8 cellular contexts compared by ENCODE assay signal in genomic region chr2:199940373-199940772, GRCh38. TPM values are rescaled to one million over a fixed set of nuclear protein-coding genes. Genes with fewer than 3 reads are reported as not detected.
DNase-seq lines count a peak whose midpoint lies in the region; ATAC-seq, FAIRE-seq and TF ChIP-seq lines count a peak whose summit lies in the region.

No MANE protein-coding gene starts in this region.

- H3K27ac ChIP-seq in GM12878 (ENCODE audit: control insufficient read depth, insufficient read depth) (no peak overlapping the region), pancreas (no peak overlapping the region)

- SMC1A ChIA-PET in GM12878 (lab: Charles Lee; ENCODE audit: uncharacterized antibody, unreplicated experiment), result interaction anchor here (0.5 to 1.6 kb wide), 8 partner anchors 12 to 543 kb away, joined by 3 to 6 read pairs (median 3); no protein-coding TSS in a partner anchor

- DNase-seq in AG20443 (ENCODE audit: low spot score), result peak; percentile 14
- DNase-seq in NCI-H1694 (lab: John Stamatoyannopoulos, UW), result peak; percentile 36
- DNase-seq in GM12878 (ENCODE audit: low read depth, low spot score), result no peak
- DNase-seq in pancreas, result no peak
- no peak for DNase-seq in stimulated activated CD4-positive, alpha-beta T cell treated with anti-CD3 and anti-CD28 coated beads, Interleukin-4, amount 100 ng/mL, for 1 hour
- no peak for DNase-seq in GM13976 (ENCODE audit: low spot score)
- no peak for DNase-seq in activated naive CD4-positive, alpha-beta T cell treated with anti-CD3 and anti-CD28 coated beads, Interleukin-2, amount 50 U/mL, for 16 hours

- H3K9me3 ChIP-seq in GM12878 (replicated peaks; ENCODE audit: control insufficient read depth, insufficient read depth, low read length) (no peaks in the 10 kb centered on the region), pancreas (no peaks in the 10 kb centered on the region)

- peak; percentile 4 to 41 (median 24); a peak in 1 of 6 replicates for TF ChIP-seq CTCF in GM12878 (IDR thresholded peaks at IDR 0.05 in 2 of 3, conservative IDR thresholded peaks at IDR 0.05 in 1 of 3; ENCODE audit: control insufficient read depth in 2 of 3, extremely low read depth in 1 of 3, insufficient read depth in 1 of 3, low read depth in 3 of 3, low read length in 3 of 3)
- peak in 1 of 4 donors; percentile 15 for TF ChIP-seq CTCF in pancreas (IDR thresholded peaks at IDR 0.05)
- TF ChIP-seq CTCF in GM13976 (IDR thresholded peaks at IDR 0.05; ENCODE audit: borderline replicate concordance, control extremely low read depth, extremely low read depth, insufficient read depth, missing control alignments), result no peak

- TF ChIP-seq EP300 in GM12878 (IDR thresholded peaks at IDR 0.05; ENCODE audit: borderline replicate concordance in 1 of 2, control insufficient read depth in 1 of 2, low read depth in 2 of 2, low read length in 2 of 2), result no peak

- no peak overlapping the region for H2AFZ ChIP-seq in GM12878 (ENCODE audit: control insufficient read depth, low read depth, low read length)

- peaks cover under 1 to 13% of the 10 kb centered on the region in 2 experiments; a peak in 2 of 4 replicates for H3K36me3 ChIP-seq in GM12878 (ENCODE audit: control insufficient read depth in 2 of 2, insufficient read depth in 2 of 2, low read length in 1 of 2)
- H3K36me3 ChIP-seq in pancreas, result peaks cover 0 to 8% (median 0%) of the 10 kb centered on the region in 3 donors

- no peak for TF ChIP-seq POLR2A in GM12878 (IDR thresholded peaks at IDR 0.05; ENCODE audit: low read depth, low read length)

- ATAC-seq in GM19023 (IDR thresholded peaks at IDR 0.05; ENCODE audit: unreplicated experiment) (peak; percentile 58), GM12878 (peak; percentile 83), pancreas (peak in 3 of 4 donors; percentile 50 to 56 (median 55))

- H3K27me3 ChIP-seq in GM12878 (replicated peaks in 1 of 2; ENCODE audit: control insufficient read depth in 2 of 2, insufficient read depth in 2 of 2, low read length in 1 of 2) (no peaks in the 10 kb centered on the region), pancreas (no peaks in the 10 kb centered on the region)

- in situ Hi-C loops in GM12878 (cut with MboI), result no loop called here
- in situ Hi-C loops in GM13976 (cut with MboI; ENCODE audit: low sequenced_read_pairs, unreplicated experiment), result no loop called here

- CTCF ChIA-PET in GM12878 (lab: Yijun Ruan, JAX), result interaction anchor here (0.6 to 2.4 kb wide), 14 partner anchors 11 to 586 kb away, joined by 3 to 11 read pairs (median 4); partner anchors contain the start of gene SGO2

- H3K4me3 ChIP-seq in GM12878 (no peak overlapping the region), pancreas (no peak overlapping the region)

- WGBS in GM12878 (ENCODE audit: insufficient coverage, insufficient replicate concordance, low lambda C conversion rate, missing lambda C conversion rate), result 100% methylated on average over 2 of the region's 2 CpGs
- 86 to 93% methylated on average over 2 of the region's 2 CpGs for whole genome bisulfite sequencing in pancreas, 2 donors

- peak; percentile 56 for TF ChIP-seq RAD21 in GM12878 (IDR thresholded peaks at IDR 0.05; ENCODE audit: insufficient read depth, low read depth, low read length)

- no peaks in the 10 kb centered on the region for H4K20me1 ChIP-seq in GM12878 (ENCODE audit: control insufficient read depth, insufficient read depth)

- BruUV-seq in GM12878 (replicated peaks; lab: Mats Ljungman, UMichigan), result no TSS peak

- H3K79me2 ChIP-seq in GM12878 (ENCODE audit: control insufficient read depth, insufficient read depth, low read length), result no peaks in the 10 kb centered on the region

- intact Hi-C loops in GM12878 (cut with micrococcal nuclease; ENCODE audit: unreplicated experiment) (loop anchor here (1.0 to 10.0 kb wide), 2 partner anchors 89 to 236 kb away; partner anchors contain the start of gene FTCDNL1), pancreas (cut with DNase I) (no loop called here)

- FAIRE-seq in GM12878 (lab: Jason Lieb, UNC) (peak; percentile 27), pancreas (lab: Jason Lieb, UNC) (peak; percentile 60)

- no peak overlapping the region for H3K4me2 ChIP-seq in GM12878 (ENCODE audit: control insufficient read depth, insufficient read depth)

- no peak overlapping the region for H3K9ac ChIP-seq in GM12878 (ENCODE audit: control insufficient read depth, insufficient read depth, low read length)

- no peaks in the 10 kb centered on the region for H3K4me1 ChIP-seq in GM12878 (ENCODE audit: control insufficient read depth, insufficient read depth, low read length)
- peaks cover 3 to 14% (median 5%) of the 10 kb centered on the region in 3 donors for H3K4me1 ChIP-seq in pancreas

- RAD21 ChIA-PET in GM12878 (lab: Charles Lee; ENCODE audit: unreplicated experiment), result interaction anchor here (0.7 to 2.1 kb wide), 7 partner anchors 9 to 200 kb away, joined by 3 to 7 read pairs (median 4); no protein-coding TSS in a partner anchor

- POLR2A ChIA-PET in GM12878 (lab: Charles Lee), result no interaction called here

TF ChIP-seq in GM12878, 131 proteins besides CTCF, POLR2A, EP300 and RAD21:
- TF ChIP-seq ZNF384 (IDR thresholded peaks at IDR 0.05; ENCODE audit: borderline replicate concordance, low read depth, low read length) (peak; percentile 89), SREBF2 (IDR thresholded peaks at IDR 0.05; ENCODE audit: low read length) (no peak)

RNA-seq across cellular contexts. Expression of gene TYW5, which starts 14.9 kb away (rescaled TPM):
- 75.6 and 78.2 TPM in 2 replicates for total RNA-seq in GM12878 (2013; cell fraction: nucleolus; rRNA removed)
- total RNA-seq in GM12878 (2014; rRNA removed) (9.6 and 9.9 TPM in 2 replicates), GM12878 (2014; rRNA removed; fragmentation: Illumina TruSeq; extraction: Trizol) (9.7 and 10.3 TPM in 2 replicates), GM12878 (2021) (5.2 and 5.8 TPM in 2 replicates), pancreas (1 to 10 TPM; 2.0 to 4.9 (median 2.5) TPM)
- polyA plus RNA-seq in GM12878 (2011; ENCODE audit: low read depth), result 3.6 TPM
- polyA plus RNA-seq in GM12878 (2011; rRNA removed) (11.8 and 18.3 TPM in 2 replicates), GM12878 (2014; fragmentation: Illumina TruSeq; extraction: Trizol) (7.7 and 9.7 TPM in 2 replicates), GM12878 (2014; fragmentation: Nextera tagmentation; extraction: Ambion mirVana) (1 to 10 TPM; 4.6 to 5.4 TPM), GM12878 (2014; rRNA removed) (7.0 and 7.1 TPM in 2 replicates), GM12878 (2016; fragmentation: Nextera tagmentation; extraction: Ambion mirVana) (1 to 10 TPM; 6.2 to 8.5 TPM), pancreas (1 to 10 TPM; 2.2 to 3.0 TPM)
- 3.8 and 4.5 TPM in 2 replicates for polyA plus RNA-seq in GM12878 (2011; cell fraction: cytosol; rRNA removed)
- polyA plus RNA-seq in GM12878 (2011; cell fraction: nucleus; rRNA removed), result 13.0 and 13.3 TPM in 2 replicates
- 4.9 and 6.8 TPM in 2 replicates for polyA plus RNA-seq in GM12878 (2012)
- 5.8 and 7.0 TPM in 2 replicates for polyA minus RNA-seq in GM12878 (2011; rRNA and poly(A)+ RNA removed)
- polyA minus RNA-seq in GM12878 (2011; cell fraction: cytosol; rRNA and poly(A)+ RNA removed), result 1.9 and 2.5 TPM in 2 replicates
- polyA minus RNA-seq in GM12878 (2011; cell fraction: nucleus; rRNA and poly(A)+ RNA removed), result 10.8 and 15.7 TPM in 2 replicates

RNA-seq across cellular contexts. Expression of gene MAIP1, which starts 15.0 kb away (rescaled TPM):
- 14.3 and 16.6 TPM in 2 replicates for total RNA-seq in GM12878 (2013; cell fraction: nucleolus; rRNA removed)
- total RNA-seq in GM12878 (2014; rRNA removed), result 38.5 and 38.8 TPM in 2 replicates
- total RNA-seq in GM12878 (2014; rRNA removed; fragmentation: Illumina TruSeq; extraction: Trizol), result 18.6 and 20.0 TPM in 2 replicates
- 24.5 and 27.3 TPM in 2 replicates for total RNA-seq in GM12878 (2021)
- 8.7 TPM for polyA plus RNA-seq in GM12878 (2011; ENCODE audit: low read depth)
- 26.2 and 31.5 TPM in 2 replicates for polyA plus RNA-seq in GM12878 (2011; rRNA removed)
- polyA plus RNA-seq in GM12878 (2011; cell fraction: cytosol; rRNA removed), result 12.5 and 21.6 TPM in 2 replicates
- 13.4 and 14.8 TPM in 2 replicates for polyA plus RNA-seq in GM12878 (2011; cell fraction: nucleus; rRNA removed)
- 16.8 and 20.1 TPM in 2 replicates for polyA plus RNA-seq in GM12878 (2012)
- 17.5 and 18.5 TPM in 2 replicates for polyA plus RNA-seq in GM12878 (2014; fragmentation: Illumina TruSeq; extraction: Trizol)
- polyA plus RNA-seq in GM12878 (2014; fragmentation: Nextera tagmentation; extraction: Ambion mirVana), result 10 to 100 TPM in 1 of 2 experiments, 1 to 10 TPM in 1; 5.4 to 15.9 TPM
- polyA plus RNA-seq in GM12878 (2014; rRNA removed), result 29.7 and 30.3 TPM in 2 replicates
- 10 to 100 TPM; 40.0 to 41.4 TPM for polyA plus RNA-seq in GM12878 (2016; fragmentation: Nextera tagmentation; extraction: Ambion mirVana)
- polyA minus RNA-seq in GM12878 (2011; rRNA and poly(A)+ RNA removed), result 13.2 and 24.1 TPM in 2 replicates
- 9.2 and 13.0 TPM in 2 replicates for polyA minus RNA-seq in GM12878 (2011; cell fraction: cytosol; rRNA and poly(A)+ RNA removed)
- polyA minus RNA-seq in GM12878 (2011; cell fraction: nucleus; rRNA and poly(A)+ RNA removed), result 15.7 and 24.3 TPM in 2 replicates
- total RNA-seq in pancreas, result 1 to 10 TPM; 3.6 to 8.8 (median 6.4) TPM
- 1 to 10 TPM; 3.7 to 8.4 TPM for polyA plus RNA-seq in pancreas

RNA-seq across cellular contexts. Expression of gene C2orf69, which starts 29.3 kb away (rescaled TPM):
- 12.8 and 13.1 TPM in 2 replicates for total RNA-seq in GM12878 (2013; cell fraction: nucleolus; rRNA removed)
- 11.1 and 12.5 TPM in 2 replicates for total RNA-seq in GM12878 (2014; rRNA removed)
- 13.2 and 13.5 TPM in 2 replicates for total RNA-seq in GM12878 (2014; rRNA removed; fragmentation: Illumina TruSeq; extraction: Trizol)
- 14.2 and 14.4 TPM in 2 replicates for total RNA-seq in GM12878 (2021)
- 4.4 TPM for polyA plus RNA-seq in GM12878 (2011; ENCODE audit: low read depth)
- polyA plus RNA-seq in GM12878 (2011; rRNA removed), result 11.1 and 17.5 TPM in 2 replicates
- polyA plus RNA-seq in GM12878 (2011; cell fraction: cytosol; rRNA removed), result 3.4 and 4.0 TPM in 2 replicates
- 3.2 and 3.5 TPM in 2 replicates for polyA plus RNA-seq in GM12878 (2011; cell fraction: nucleus; rRNA removed)
- polyA plus RNA-seq in GM12878 (2012), result 9.1 TPM in 2 replicates
- 10.3 and 13.6 TPM in 2 replicates for polyA plus RNA-seq in GM12878 (2014; fragmentation: Illumina TruSeq; extraction: Trizol)
- 1 to 10 TPM; 6.3 to 7.9 TPM for polyA plus RNA-seq in GM12878 (2014; fragmentation: Nextera tagmentation; extraction: Ambion mirVana)
- 7.0 and 7.2 TPM in 2 replicates for polyA plus RNA-seq in GM12878 (2014; rRNA removed)
- 10 to 100 TPM; 18.3 to 20.3 TPM for polyA plus RNA-seq in GM12878 (2016; fragmentation: Nextera tagmentation; extraction: Ambion mirVana)
- polyA minus RNA-seq in GM12878 (2011; rRNA and poly(A)+ RNA removed), result 5.1 and 6.5 TPM in 2 replicates
- polyA minus RNA-seq in GM12878 (2011; cell fraction: cytosol; rRNA and poly(A)+ RNA removed), result 4.4 and 4.6 TPM in 2 replicates
- polyA minus RNA-seq in GM12878 (2011; cell fraction: nucleus; rRNA and poly(A)+ RNA removed), result 4.5 and 8.2 TPM in 2 replicates
- total RNA-seq in pancreas, result 1 to 10 TPM; 6.2 to 8.3 (median 7.6) TPM
- 1 to 10 TPM; 3.5 to 4.9 TPM for polyA plus RNA-seq in pancreas

Comparison
In these comparisons a context has a peak if more than half of its experiments do, and no peak if none do; other contexts are left out.
1. DNase-seq: peak in AG20443 (single experiment) and NCI-H1694 (single experiment); none in GM12878 (single experiment), pancreas (0 of 6), stimulated activated CD4-positive, alpha-beta T cell treated with anti-CD3 and anti-CD28 coated beads, Interleukin-4, amount 100 ng/mL, for 1 hour (single experiment), GM13976 (single experiment) and activated naive CD4-positive, alpha-beta T cell treated with anti-CD3 and anti-CD28 coated beads, Interleukin-2, amount 50 U/mL, for 16 hours (single experiment).
2. Peak in every context shown above with its lines, with median percentiles within 50 percentile points of each other: ATAC-seq.